In the genomic region with DNA sequence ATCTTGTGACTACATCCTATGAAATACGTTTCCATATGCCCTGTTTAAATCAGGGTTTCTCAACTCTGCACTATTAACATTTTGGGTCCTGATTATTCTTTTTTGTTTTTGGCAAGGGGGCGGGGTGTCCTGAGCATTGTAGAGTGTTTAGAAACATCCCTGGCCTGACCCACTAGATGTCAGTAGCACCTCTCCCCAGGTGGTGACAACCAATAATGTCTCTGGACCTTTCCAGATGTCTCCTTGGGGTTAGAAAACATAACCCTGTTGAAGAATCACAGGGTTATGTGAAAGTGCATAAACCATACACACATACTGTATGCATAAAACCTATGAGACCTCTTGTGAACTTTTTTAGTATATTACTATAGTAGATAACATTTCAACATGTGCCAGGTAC, we compare ENCODE assay signal across 8 cellular contexts. TPM values are rescaled to one million over a fixed set of nuclear protein-coding genes. Genes with fewer than 3 reads are reported as not detected.
DNase-seq lines count a peak whose midpoint lies in the region; ATAC-seq, FAIRE-seq and TF ChIP-seq lines count a peak whose summit lies in the region.

No MANE protein-coding gene starts in this region.

- DNase-seq in NCI-H2029 (lab: John Stamatoyannopoulos, UW), result peak; percentile 4
- DNase-seq in NCI-H2029 treated with DMSO at 0.1 percent for 48 hours (lab: John Stamatoyannopoulos, UW), result no peak
- DNase-seq in bronchial epithelial cell (ENCODE audit: low read depth), result peak; percentile 4
- no peak for DNase-seq in osteoblast (ENCODE audit: insufficient read length, low spot score, missing footprints)
- no peak for DNase-seq in prostate gland (ENCODE audit: low spot score)
- DNase-seq in GOT3 (lab: John Stamatoyannopoulos, UW), result no peak

- intact Hi-C loops in prostate gland (cut with DNase I), result no loop called here

- no peaks in the 10 kb centered on the region; the same call in 1 of the 2 replicates for H3F3A ChIP-seq in Loucy (ENCODE audit: low read depth)

- H3K79me2 ChIP-seq in Loucy (ENCODE audit: insufficient read depth, low read length) (peaks cover 43% of the 10 kb centered on the region), osteoblast (ENCODE audit: insufficient read depth, low read length) (peaks cover 49% of the 10 kb centered on the region)

- H3K27ac ChIP-seq in osteoblast (ENCODE audit: low read depth, low read length) (no peak overlapping the region), prostate gland (no peak overlapping the region)

- TF ChIP-seq CTCF in Loucy (conservative IDR thresholded peaks at IDR 0.05; ENCODE audit: low read length) (peak; percentile 59), bronchial epithelial cell (IDR thresholded peaks at IDR 0.05; ENCODE audit: insufficient read depth, low read length, severe bottlenecking) (peak; percentile 4), osteoblast (IDR thresholded peaks at IDR 0.05; ENCODE audit: extremely low read depth, low read depth, low read length) (peak; percentile 11), prostate gland (IDR thresholded peaks at IDR 0.05) (no peak)

- H3K4me3 ChIP-seq in Loucy (ENCODE audit: low read length, poor library complexity, severe bottlenecking), result peak overlapping the region; percentile 99
- H3K4me3 ChIP-seq in bronchial epithelial cell (ENCODE audit: low read depth, low read length), result no peak overlapping the region
- H3K4me3 ChIP-seq in osteoblast (ENCODE audit: insufficient read depth, low read length), result no peak overlapping the region
- no peak overlapping the region for H3K4me3 ChIP-seq in prostate gland

- FAIRE-seq in bronchial epithelial cell (lab: Jason Lieb, UNC), result no peak

- peaks cover 25% of the 10 kb centered on the region for H4K20me1 ChIP-seq in Loucy (ENCODE audit: insufficient read depth, low read length, poor library complexity, severe bottlenecking)
- peaks cover 13% of the 10 kb centered on the region for H4K20me1 ChIP-seq in osteoblast (ENCODE audit: insufficient read depth, low read length)

- H3K9me3 ChIP-seq in Loucy (ENCODE audit: insufficient read depth, low read depth, low read length) (no peaks in the 10 kb centered on the region), osteoblast (ENCODE audit: low read depth, low read length) (no peaks in the 10 kb centered on the region), prostate gland (no peaks in the 10 kb centered on the region)

- WGBS in prostate gland, result 53% methylated on average over 2 of the region's 2 CpGs

- H3K36me3 ChIP-seq in Loucy (ENCODE audit: insufficient read depth, low read length) (peaks cover 8% of the 10 kb centered on the region; the same call in 1 of the 2 replicates), bronchial epithelial cell (ENCODE audit: control insufficient read depth, insufficient read depth, low read length) (peaks cover 4% of the 10 kb centered on the region), osteoblast (ENCODE audit: insufficient read depth, low read length) (peaks cover 7% of the 10 kb centered on the region), prostate gland (peaks cover 0 to 3% of the 10 kb centered on the region in 2 donors)

- no peak overlapping the region for H3K9ac ChIP-seq in Loucy (ENCODE audit: low read depth, low read length, poor library complexity, severe bottlenecking)

- no peak for ATAC-seq in GM19351 (IDR thresholded peaks at IDR 0.05; ENCODE audit: unreplicated experiment)

- H3K27me3 ChIP-seq in Loucy (ENCODE audit: insufficient read depth, low read length, poor library complexity, severe bottlenecking), result no peaks in the 10 kb centered on the region
- H3K27me3 ChIP-seq in bronchial epithelial cell (ENCODE audit: control insufficient read depth, insufficient read depth, low read length), result no peaks in the 10 kb centered on the region
- no peaks in the 10 kb centered on the region for H3K27me3 ChIP-seq in osteoblast (ENCODE audit: insufficient read depth, low read length)
- no peaks in the 10 kb centered on the region for H3K27me3 ChIP-seq in prostate gland (replicated peaks; ENCODE audit: insufficient read depth)

- H2AFZ ChIP-seq in Loucy (ENCODE audit: low read length) (no peak overlapping the region), osteoblast (ENCODE audit: low read length) (no peak overlapping the region)

- H3K4me2 ChIP-seq in Loucy (ENCODE audit: low read depth, low read length, poor library complexity, severe bottlenecking) (peak overlapping the region; percentile 86), osteoblast (ENCODE audit: insufficient read depth, low read length) (peak overlapping the region; percentile 100)

- TF ChIP-seq POLR2A in prostate gland (IDR thresholded peaks at IDR 0.05), result no peak

- H3K4me1 ChIP-seq in Loucy (ENCODE audit: insufficient read depth, low read length, poor library complexity, severe bottlenecking) (peaks cover 25% of the 10 kb centered on the region), osteoblast (ENCODE audit: insufficient read depth, low read length) (peaks cover 24% of the 10 kb centered on the region), prostate gland (replicated peaks) (no peaks in the 10 kb centered on the region)

- H3K9me2 ChIP-seq in Loucy (replicated peaks; ENCODE audit: low read depth, low read length), result no peaks in the 10 kb centered on the region

RNA-seq across cellular contexts. Expression of a gene that starts 1.4 kb away (rescaled TPM):
- 11.6 and 12.8 TPM in 2 replicates for total RNA-seq in bronchial epithelial cell
- total RNA-seq in osteoblast, result 18.1 and 19.4 TPM in 2 replicates
- 10 to 100 TPM; 36.8 to 37.5 TPM for total RNA-seq in prostate gland

RNA-seq across cellular contexts. Expression of a gene that starts 1.5 kb away (rescaled TPM):
- total RNA-seq in bronchial epithelial cell (18.7 and 25.9 TPM in 2 replicates), osteoblast (19.7 and 22.1 TPM in 2 replicates), prostate gland (10 to 100 TPM; 17.9 to 37.3 TPM)

Comparison
In these comparisons a context has a peak if more than half of its experiments do, and no peak if none do; other contexts are left out.
1. DNase-seq: peak in NCI-H2029 (single experiment) and bronchial epithelial cell (single experiment); none in NCI-H2029 treated with DMSO at 0.1 percent for 48 hours (single experiment), osteoblast (single experiment), prostate gland (single experiment) and GOT3 (single experiment).
2. CTCF ChIP-seq: peak in Loucy (single experiment), bronchial epithelial cell (single experiment) and osteoblast (single experiment); none in prostate gland (0 of 4).